9 cellular contexts compared by ENCODE assay signal in genomic region chr1:78045600-78045849, GRCh38. TPM values are rescaled to one million over a fixed set of nuclear protein-coding genes. Genes with fewer than 3 reads are reported as not detected.
A peak's percentile ranks its signal among the peaks of the same experiment; 100 is the strongest.
DNase-seq lines count a peak whose midpoint lies in the region; ATAC-seq, FAIRE-seq and TF ChIP-seq lines count a peak whose summit lies in the region.
"Had no signal": no experiment of that assay in that cellular context is flagged by ENCODE, and none has a peak within 500 bp of the region (broad histone marks: within the 10 kb centered on the region; RNA-seq: fewer than 3 reads in every experiment).

No MANE protein-coding gene starts in this region.

- no peaks in the 10 kb centered on the region for H3K36me3 ChIP-seq in H7 (replicated peaks; ENCODE audit: control insufficient read depth, insufficient read depth, low read length)
- H3K36me3 ChIP-seq in keratinocyte (ENCODE audit: control insufficient read depth in 2 of 2, extremely low read depth in 1 of 2, insufficient read depth in 2 of 2, low read length in 2 of 2), result no peaks in the 10 kb centered on the region
- no peaks in the 10 kb centered on the region for H3K36me3 ChIP-seq in skeletal muscle satellite cell (ENCODE audit: insufficient read depth, low read length)

- no peak for FAIRE-seq in keratinocyte (lab: Jason Lieb, UNC)

- H3K9ac ChIP-seq in keratinocyte (ENCODE audit: control insufficient read depth, extremely low read depth, insufficient read depth, low read length) (no peak overlapping the region), skeletal muscle satellite cell (ENCODE audit: low read depth, low read length) (peak overlapping the region; percentile 64)

- H3K9me3 ChIP-seq in keratinocyte (ENCODE audit: control insufficient read depth, low read depth, low read length), result no peaks in the 10 kb centered on the region
- H3K9me3 ChIP-seq in skeletal muscle satellite cell (replicated peaks; ENCODE audit: low read length), result no peaks in the 10 kb centered on the region

- H3K4me1 Mint-ChIP-seq in activated naive CD8-positive, alpha-beta T cell treated with anti-CD3 and anti-CD28 coated beads, Interleukin-2, amount 10 ng/mL, durations not matched to agents 7 days and 5 days, result peaks cover 28% of the 10 kb centered on the region

- no peaks in the 10 kb centered on the region for H4K20me1 ChIP-seq in keratinocyte (ENCODE audit: control insufficient read depth, extremely low read depth, insufficient read depth, low read length)

- ATAC-seq in activated naive CD8-positive, alpha-beta T cell treated with anti-CD3 and anti-CD28 coated beads, Interleukin-2, amount 10 ng/mL, durations not matched to agents 7 days and 5 days (ENCODE audit: low read depth), result no peak

- H3K27ac Mint-ChIP-seq in activated naive CD8-positive, alpha-beta T cell treated with anti-CD3 and anti-CD28 coated beads, Interleukin-2, amount 10 ng/mL, durations not matched to agents 7 days and 5 days, result peak overlapping the region; percentile 4

- H3K4me2 ChIP-seq in keratinocyte (ENCODE audit: control insufficient read depth, extremely low read depth, insufficient read depth, low read depth, low read length) (peak overlapping the region; percentile 81), skeletal muscle satellite cell (ENCODE audit: low read length) (peak overlapping the region; percentile 94)

- H3K4me1 ChIP-seq in keratinocyte (ENCODE audit: control insufficient read depth, extremely low read depth, insufficient read depth, low read length) (peaks cover 7% of the 10 kb centered on the region), skeletal muscle satellite cell (ENCODE audit: control insufficient read depth, insufficient read depth, low read length) (peaks cover 10% of the 10 kb centered on the region)

- peaks cover 32% of the 10 kb centered on the region for H3K27me3 Mint-ChIP-seq in activated naive CD8-positive, alpha-beta T cell treated with anti-CD3 and anti-CD28 coated beads, Interleukin-2, amount 10 ng/mL, durations not matched to agents 7 days and 5 days

- in situ Hi-C loops in ACHN (cut with HindIII; ENCODE audit: low pct_ligation_motif_present, low pct_unique_long_range_greater_than_20kb, low sequenced_read_pairs), result no loop called here

- peaks cover 2% of the 10 kb centered on the region for H3K36me3 Mint-ChIP-seq in activated naive CD8-positive, alpha-beta T cell treated with anti-CD3 and anti-CD28 coated beads, Interleukin-2, amount 10 ng/mL, durations not matched to agents 7 days and 5 days

- H3K27ac ChIP-seq in keratinocyte (ENCODE audit: control insufficient read depth, insufficient read depth, low read length), result no peak overlapping the region
- H3K27ac ChIP-seq: HL-60 had no signal

- peak overlapping the region; percentile 77 for H3K4me3 Mint-ChIP-seq in activated naive CD8-positive, alpha-beta T cell treated with anti-CD3 and anti-CD28 coated beads, Interleukin-2, amount 10 ng/mL, durations not matched to agents 7 days and 5 days

- H3K9me1 ChIP-seq in keratinocyte (ENCODE audit: control insufficient read depth, extremely low read depth, insufficient read depth, low read length), result no peaks in the 10 kb centered on the region

- POLR2A ChIA-PET in activated naive CD8-positive, alpha-beta T cell treated with anti-CD3 and anti-CD28 coated beads, Interleukin-2, amount 10 ng/mL, durations not matched to agents 7 days and 5 days (lab: Charles Lee), result interaction anchor here (2.0 kb wide), 1 partner anchor 41 kb away, joined by 10 read pairs; the partner anchor contains the start of gene DNAJB4

- no peak for TF ChIP-seq CTCF in keratinocyte (optimal IDR thresholded peaks at IDR 0.05 in 1 of 3, IDR thresholded peaks at IDR 0.05 in 1 of 3, conservative IDR thresholded peaks at IDR 0.05 in 1 of 3; ENCODE audit: extremely low read depth in 1 of 3, insufficient read depth in 2 of 3, low read length in 3 of 3)

- peaks cover 46% of the 10 kb centered on the region for H3K27me3 ChIP-seq in H7 (ENCODE audit: control insufficient read depth, insufficient read depth, low read length)
- H3K27me3 ChIP-seq in keratinocyte (ENCODE audit: control insufficient read depth, extremely low read depth, insufficient read depth, low read length), result peaks cover 17% of the 10 kb centered on the region
- no peaks in the 10 kb centered on the region for H3K27me3 ChIP-seq in skeletal muscle satellite cell (ENCODE audit: control insufficient read depth, insufficient read depth, low read length)

- H3K4me3 ChIP-seq in H7 (ENCODE audit: insufficient read depth, low read depth, low read length), result peak overlapping the region; percentile 71
- peak overlapping the region in 1 of 3 experiments; percentile 64 for H3K4me3 ChIP-seq in keratinocyte (ENCODE audit: control insufficient read depth in 2 of 3, extremely low read depth in 1 of 3, insufficient read depth in 2 of 3, low read depth in 1 of 3, low read length in 3 of 3)
- H3K4me3 ChIP-seq in skeletal muscle satellite cell (ENCODE audit: low read length), result peak overlapping the region; percentile 75

- H2AFZ ChIP-seq in keratinocyte (ENCODE audit: control insufficient read depth, low read length), result no peak overlapping the region

- DNase-seq in H7 (no peak), keratinocyte (ENCODE audit: low read depth, low spot score) (no peak), OCI-M1 (lab: John Stamatoyannopoulos, UW) (no peak), NCI-H1105 (lab: John Stamatoyannopoulos, UW) (no peak), HuH-7.5 (ENCODE audit: low spot score) (no peak), ACHN (no peak)
- no peak for DNase-seq in activated naive CD8-positive, alpha-beta T cell treated with anti-CD3 and anti-CD28 coated beads, Interleukin-2, amount 10 ng/mL, durations not matched to agents 7 days and 5 days

- H3K79me2 ChIP-seq in keratinocyte (ENCODE audit: control insufficient read depth, insufficient read depth, low read length), result no peaks in the 10 kb centered on the region

- no peaks in the 10 kb centered on the region for H3K9me3 Mint-ChIP-seq in activated naive CD8-positive, alpha-beta T cell treated with anti-CD3 and anti-CD28 coated beads, Interleukin-2, amount 10 ng/mL, durations not matched to agents 7 days and 5 days

- dilution Hi-C loops in keratinocyte (cut with MboI; ENCODE audit: extremely low pct_ligation_motif_present, low sequenced_read_pairs), result no loop called here

RNA-seq across cellular contexts. Expression of gene GIPC2, which starts 0.2 kb away (rescaled TPM):
- 0.07 and 0.26 TPM in 2 replicates for total RNA-seq in H7 (2014; rRNA removed; shearing (Covaris generic))
- under 1 TPM; 0.44 to 0.74 TPM for total RNA-seq in activated naive CD8-positive, alpha-beta T cell treated with anti-CD3 and anti-CD28 coated beads, Interleukin-2, amount 10 ng/mL, durations not matched to agents 7 days and 5 days
- 0.08 to 0.28 TPM (median 0.23 TPM) in 3 replicates for polyA plus RNA-seq in keratinocyte
- polyA plus RNA-seq in keratinocyte (2011; ENCODE audit: low read depth), result 0.14 TPM
- 0.22 and 0.25 TPM in 2 replicates for polyA plus RNA-seq in keratinocyte (2011; cell fraction: cytosol; rRNA removed)
- 0.07 and 0.14 TPM in 2 replicates for polyA plus RNA-seq in keratinocyte (2011; cell fraction: nucleus; rRNA removed)
- polyA plus RNA-seq in keratinocyte (2012; ENCODE audit: low replicate concordance), result 0.14 and 0.16 TPM in 2 replicates
- 0.07 to 0.32 TPM (median 0.26 TPM) in 3 replicates for polyA minus RNA-seq in keratinocyte
- not detected for polyA minus RNA-seq in keratinocyte (2011; cell fraction: cytosol; rRNA and poly(A)+ RNA removed)
- 0.62 TPM in 1 of 2 replicates, not detected in the other for polyA minus RNA-seq in keratinocyte (2011; cell fraction: nucleus; rRNA and poly(A)+ RNA removed)
- total RNA-seq in skeletal muscle satellite cell (2012; rRNA removed), result 0.25 and 0.66 TPM in 2 replicates

RNA-seq across cellular contexts. Expression of gene DNAJB4, which starts 40.8 kb away (rescaled TPM):
- total RNA-seq in H7 (2014; rRNA removed; shearing (Covaris generic)), result 15.1 and 16.6 TPM in 2 replicates
- 10 to 100 TPM; 15.2 to 16.4 TPM for total RNA-seq in activated naive CD8-positive, alpha-beta T cell treated with anti-CD3 and anti-CD28 coated beads, Interleukin-2, amount 10 ng/mL, durations not matched to agents 7 days and 5 days
- polyA plus RNA-seq in keratinocyte, result 17.3 to 30.9 TPM (median 27.5 TPM) in 3 replicates
- polyA plus RNA-seq in keratinocyte (2011; ENCODE audit: low read depth), result 53.4 TPM
- polyA plus RNA-seq in keratinocyte (2011; cell fraction: cytosol; rRNA removed), result 21.6 and 32.0 TPM in 2 replicates
- 39.5 and 52.4 TPM in 2 replicates for polyA plus RNA-seq in keratinocyte (2011; cell fraction: nucleus; rRNA removed)
- 19.5 and 28.0 TPM in 2 replicates for polyA plus RNA-seq in keratinocyte (2012; ENCODE audit: low replicate concordance)
- 1.9 to 16.2 TPM (median 12.6 TPM) in 3 replicates for polyA minus RNA-seq in keratinocyte
- polyA minus RNA-seq in keratinocyte (2011; cell fraction: cytosol; rRNA and poly(A)+ RNA removed), result 20.0 TPM
- polyA minus RNA-seq in keratinocyte (2011; cell fraction: nucleus; rRNA and poly(A)+ RNA removed), result 18.4 and 34.1 TPM in 2 replicates
- total RNA-seq in skeletal muscle satellite cell (2012; rRNA removed), result 63.4 and 94.4 TPM in 2 replicates
